Comparison of ENCODE assay signal across 16 cellular contexts in the genomic region with DNA sequence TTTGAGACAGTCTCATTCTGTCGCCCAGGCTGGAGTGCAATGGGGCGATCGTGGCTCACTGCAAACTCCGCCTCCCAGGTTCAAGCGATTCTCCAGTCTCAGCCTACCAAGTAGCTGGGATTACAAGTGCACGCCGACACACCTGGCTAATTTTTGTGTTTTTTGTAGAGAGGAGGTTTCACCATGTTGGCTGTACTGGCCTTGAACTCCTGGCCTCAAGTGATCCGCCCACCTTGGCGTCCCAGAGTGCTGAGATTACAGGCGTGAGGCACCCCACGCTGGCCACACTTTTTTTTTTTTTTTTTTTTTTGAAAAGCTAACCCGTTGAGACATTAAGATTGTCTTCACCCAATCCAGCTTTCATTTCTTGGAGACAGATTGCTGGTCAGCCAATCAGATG. TPM values are rescaled to one million over a fixed set of nuclear protein-coding genes. Genes with fewer than 3 reads are reported as not detected.
DNase-seq lines count a peak whose midpoint lies in the region; ATAC-seq, FAIRE-seq and TF ChIP-seq lines count a peak whose summit lies in the region.
"Had no signal": no experiment of that assay in that cellular context is flagged by ENCODE, and none has a peak within 500 bp of the region (broad histone marks: within the 10 kb centered on the region; RNA-seq: fewer than 3 reads in every experiment).

No MANE protein-coding gene starts in this region.

- H3K4me1 Mint-ChIP-seq in GM23338: peaks cover 42% of the 10 kb centered on the region
- H3K4me1 Mint-ChIP-seq in astrocyte (ENCODE audit: low read depth, unreplicated experiment): peaks cover 20% of the 10 kb centered on the region
- H3K4me1 Mint-ChIP-seq in memory B cell: peaks cover 37% of the 10 kb centered on the region

- H3K36me3 ChIP-seq in BLaER1 treated with 17β-estradiol and CSF1 and Interleukin-3, amounts not matched to agents 10 nM and 100 nM: peaks cover 27 to 61% (median 55%) of the 10 kb centered on the region in 11 experiments
- no peaks in the 10 kb centered on the region for H3K36me3 ChIP-seq in GM23338 (ENCODE audit: insufficient read depth)
- no peaks in the 10 kb centered on the region for H3K36me3 ChIP-seq in astrocyte (ENCODE audit: insufficient read depth, low read length)
- H3K36me3 ChIP-seq in sigmoid colon: no peaks in the 10 kb centered on the region
- H3K36me3 ChIP-seq: right atrium auricular region had no signal

- no peaks in the 10 kb centered on the region for H3K27me3 ChIP-seq in BLaER1 treated with 17β-estradiol and CSF1 and Interleukin-3, amounts not matched to agents 10 nM and 100 nM
- H3K27me3 ChIP-seq in GM23338 (ENCODE audit: insufficient read depth) (no peaks in the 10 kb centered on the region), astrocyte (ENCODE audit: insufficient read depth, low read length) (no peaks in the 10 kb centered on the region), sigmoid colon (no peaks in the 10 kb centered on the region)
- H3K27me3 ChIP-seq: right atrium auricular region had no signal

- TF ChIP-seq CTCF in GM23338 (conservative IDR thresholded peaks at IDR 0.05; ENCODE audit: low read depth in 2 of 2) (no peak), astrocyte (IDR thresholded peaks at IDR 0.05; ENCODE audit: insufficient read depth, low read depth, low read length) (no peak), sigmoid colon (IDR thresholded peaks at IDR 0.05) (no peak)

- H2AFZ ChIP-seq in GM23338: no peak overlapping the region
- no peak overlapping the region for H2AFZ ChIP-seq in astrocyte (ENCODE audit: low read depth, low read length)

- H3F3A ChIP-seq in GM23338 (replicated peaks; ENCODE audit: low read depth): no peaks in the 10 kb centered on the region

- FAIRE-seq in astrocyte (lab: Jason Lieb, UNC): no peak

- no peak overlapping the region for H3K27ac Mint-ChIP-seq in GM23338
- H3K27ac Mint-ChIP-seq in astrocyte (ENCODE audit: unreplicated experiment): no peak overlapping the region
- H3K27ac Mint-ChIP-seq in memory B cell: peak overlapping the region; percentile 24
- H3K27ac Mint-ChIP-seq: activated CD4-positive, alpha-beta memory T cell treated with anti-CD3 and anti-CD28 coated beads for 36 hours; activated T-helper 17 cell treated with anti-CD3 and anti-CD28 coated beads, Interleukin-2, amount 50 U/mL, for 72 hours had no signal

- H3K9ac ChIP-seq in BLaER1 treated with 17β-estradiol and CSF1 and Interleukin-3, amounts not matched to agents 10 nM and 100 nM: no peak overlapping the region
- H3K9ac ChIP-seq in astrocyte (ENCODE audit: low read length): no peak overlapping the region

- H3K4me1 ChIP-seq in BLaER1 treated with 17β-estradiol and CSF1 and Interleukin-3, amounts not matched to agents 10 nM and 100 nM: peaks cover 15 to 38% (median 25%) of the 10 kb centered on the region in 10 experiments; a peak in 19 of 20 replicates
- H3K4me1 ChIP-seq in GM23338 (ENCODE audit: insufficient read depth) (peaks cover 51% of the 10 kb centered on the region), astrocyte (ENCODE audit: insufficient read depth, low read length) (peaks cover 5% of the 10 kb centered on the region), sigmoid colon (peaks cover 0 to 15% (median 11%) of the 10 kb centered on the region in 4 donors)

- H3K9me3 Mint-ChIP-seq in GM23338 (peaks cover 6% of the 10 kb centered on the region; the same call in 1 of the 3 replicates), astrocyte (ENCODE audit: unreplicated experiment) (no peaks in the 10 kb centered on the region), memory B cell (no peaks in the 10 kb centered on the region)
- H3K9me3 Mint-ChIP-seq: activated T-helper 17 cell treated with anti-CD3 and anti-CD28 coated beads, Interleukin-2, amount 50 U/mL, for 72 hours had no signal

- intact Hi-C loops in sigmoid colon (cut with DNase I): loop anchor here (10.0 kb wide), 2 partner anchors 240 to 590 kb away; a partner anchor contains a TSS

- no peak for TF ChIP-seq POLR2A in sigmoid colon (IDR thresholded peaks at IDR 0.05)

- H3K4me2 ChIP-seq in BLaER1 treated with 17β-estradiol and CSF1 and Interleukin-3, amounts not matched to agents 10 nM and 100 nM: peak overlapping the region in 10 of 11 experiments; percentile 2 to 93 (median 83); a peak in 14 of 22 replicates
- H3K4me2 ChIP-seq in GM23338 (peak overlapping the region; percentile 99), astrocyte (ENCODE audit: low read length) (no peak overlapping the region)

- TF ChIP-seq EP300 in sigmoid colon (IDR thresholded peaks at IDR 0.05): no peak

- peaks cover 24 to 71% (median 62%) of the 10 kb centered on the region in 11 experiments for H3K9me3 ChIP-seq in BLaER1 treated with 17β-estradiol and CSF1 and Interleukin-3, amounts not matched to agents 10 nM and 100 nM (replicated peaks in 1 of 11)
- H3K9me3 ChIP-seq in astrocyte (ENCODE audit: insufficient read depth, low read depth, low read length) (no peaks in the 10 kb centered on the region), sigmoid colon (no peaks in the 10 kb centered on the region)
- H3K9me3 ChIP-seq: right atrium auricular region had no signal

- H3K4me3 Mint-ChIP-seq in GM23338 (peak overlapping the region; percentile 99), astrocyte (ENCODE audit: unreplicated experiment) (peak overlapping the region; percentile 7), memory B cell (no peak overlapping the region)

- peak overlapping the region in 7 of 10 experiments; percentile 78 to 95 (median 89); a peak in 6 of 20 replicates for H3K4me3 ChIP-seq in BLaER1 treated with 17β-estradiol and CSF1 and Interleukin-3, amounts not matched to agents 10 nM and 100 nM
- peak overlapping the region; percentile 97 for H3K4me3 ChIP-seq in GM23338
- no peak overlapping the region for H3K4me3 ChIP-seq in astrocyte (ENCODE audit: insufficient read depth, low read depth, low read length)
- no peak overlapping the region for H3K4me3 ChIP-seq in sigmoid colon
- H3K4me3 ChIP-seq: lung, right atrium auricular region had no signal

- ATAC-seq in GM23338 (no peak), memory B cell (ENCODE audit: low read depth) (no peak)
- ATAC-seq: activated T-helper 17 cell treated with anti-CD3 and anti-CD28 coated beads, Interleukin-2, amount 50 U/mL, for 72 hours; HCT116 had no signal

- H3K27ac ChIP-seq in BLaER1 treated with 17β-estradiol and CSF1 and Interleukin-3, amounts not matched to agents 10 nM and 100 nM: no peak overlapping the region
- H3K27ac ChIP-seq in GM23338 (ENCODE audit: low read depth) (no peak overlapping the region), astrocyte (ENCODE audit: low read depth, low read length) (no peak overlapping the region), sigmoid colon (no peak overlapping the region)
- H3K27ac ChIP-seq: right atrium auricular region had no signal

- H4K20me1 ChIP-seq in BLaER1 treated with 17β-estradiol and CSF1 and Interleukin-3, amounts not matched to agents 10 nM and 100 nM: peaks cover 0 to 33% (median 7%) of the 10 kb centered on the region in 11 experiments; a peak in 9 of 22 replicates
- H4K20me1 ChIP-seq in GM23338 (replicated peaks; ENCODE audit: insufficient read depth): peaks cover 47% of the 10 kb centered on the region
- peaks cover 15% of the 10 kb centered on the region for H4K20me1 ChIP-seq in astrocyte (ENCODE audit: insufficient read depth, low read length)

- WGBS in sigmoid colon, 2 donors: 93 to 95% methylated on average over 12 of the region's 12 CpGs

- H3K36me3 Mint-ChIP-seq in GM23338 (ENCODE audit: low read depth) (peaks cover 12% of the 10 kb centered on the region; the same call in 2 of the 3 replicates), astrocyte (ENCODE audit: low read depth, unreplicated experiment) (no peaks in the 10 kb centered on the region), memory B cell (peaks cover 4% of the 10 kb centered on the region)

- DNase-seq in GM23338 (ENCODE audit: low spot score) (no peak), astrocyte (ENCODE audit: low read depth) (no peak), memory B cell (ENCODE audit: low spot score in 2 of 2) (no peak), NAMALWA (ENCODE audit: low spot score) (no peak), dermis blood vessel endothelial cell (no peak), NCI-H187 (lab: John Stamatoyannopoulos, UW) (no peak), sigmoid colon (no peak)
- DNase-seq: activated CD4-positive, alpha-beta memory T cell treated with anti-CD3 and anti-CD28 coated beads for 36 hours; NCI-H1930; NCI-H774; RPMI8226 had no signal

- H3K27me3 Mint-ChIP-seq in GM23338 (ENCODE audit: insufficient read depth, low read depth, poor library complexity): peaks cover 2% of the 10 kb centered on the region
- no peaks in the 10 kb centered on the region for H3K27me3 Mint-ChIP-seq in astrocyte (ENCODE audit: low read depth, unreplicated experiment)
- no peaks in the 10 kb centered on the region for H3K27me3 Mint-ChIP-seq in memory B cell
- H3K27me3 Mint-ChIP-seq: activated CD4-positive, alpha-beta memory T cell treated with anti-CD3 and anti-CD28 coated beads for 36 hours; activated T-helper 17 cell treated with anti-CD3 and anti-CD28 coated beads, Interleukin-2, amount 50 U/mL, for 72 hours had no signal

- peaks cover 70% of the 10 kb centered on the region for H3K79me2 ChIP-seq in GM23338 (replicated peaks; ENCODE audit: insufficient read depth)
- H3K79me2 ChIP-seq in astrocyte (ENCODE audit: insufficient read depth, low read length): peaks cover 69% of the 10 kb centered on the region

- no peaks in the 10 kb centered on the region for H3K9me2 ChIP-seq in GM23338 (ENCODE audit: insufficient read depth)

TF ChIP-seq in GM23338, 12 proteins besides CTCF, POLR2A, EP300 and RAD21 (continues in another document):
- TF ChIP-seq JUNB (IDR thresholded peaks at IDR 0.05; ENCODE audit: unreplicated experiment) (no peak), ZNF114 (CRISPR knock-in tag; IDR thresholded peaks at IDR 0.05) (no peak), ZNF331 (CRISPR knock-in tag; IDR thresholded peaks at IDR 0.05; ENCODE audit: low read depth) (no peak), NANOG (IDR thresholded peaks at IDR 0.05; ENCODE audit: borderline replicate concordance) (no peak)
- TF ChIP-seq, protein P1, sequence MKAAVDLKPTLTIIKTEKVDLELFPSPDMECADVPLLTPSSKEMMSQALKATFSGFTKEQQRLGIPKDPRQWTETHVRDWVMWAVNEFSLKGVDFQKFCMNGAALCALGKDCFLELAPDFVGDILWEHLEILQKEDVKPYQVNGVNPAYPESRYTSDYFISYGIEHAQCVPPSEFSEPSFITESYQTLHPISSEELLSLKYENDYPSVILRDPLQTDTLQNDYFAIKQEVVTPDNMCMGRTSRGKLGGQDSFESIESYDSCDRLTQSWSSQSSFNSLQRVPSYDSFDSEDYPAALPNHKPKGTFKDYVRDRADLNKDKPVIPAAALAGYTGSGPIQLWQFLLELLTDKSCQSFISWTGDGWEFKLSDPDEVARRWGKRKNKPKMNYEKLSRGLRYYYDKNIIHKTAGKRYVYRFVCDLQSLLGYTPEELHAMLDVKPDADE (IDR thresholded peaks at IDR 0.05): no peak

RNA-seq across cellular contexts. Expression of a gene that starts 2.1 kb away (rescaled TPM):
- total RNA-seq in GM23338 (2014; rRNA removed; shearing (Covaris generic)): 33.4 and 34.3 TPM in 2 replicates
- polyA plus RNA-seq in GM23338 (2016; fragmentation: Nextera tagmentation; extraction: Ambion mirVana) (14.6 and 16.4 TPM in 2 replicates), sigmoid colon (1 to 10 TPM; 1.2 to 3.7 (median 1.4) TPM)
- total RNA-seq in astrocyte (3.5 and 5.0 TPM in 2 replicates), dermis blood vessel endothelial cell (5.1 and 10.9 TPM in 2 replicates), sigmoid colon (10 to 100 TPM in 1 of 4 donors, 1 to 10 TPM in 3; 7.5 to 38.2 (median 9.6) TPM)

Comparison
In these comparisons a context has a peak if more than half of its experiments do, and no peak if none do; other contexts are left out.
1. H3K4me3 ChIP-seq: peak in BLaER1 treated with 17β-estradiol and CSF1 and Interleukin-3, amounts not matched to agents 10 nM and 100 nM (7 of 10) and GM23338 (single experiment); none in astrocyte (single experiment) and sigmoid colon (0 of 4).